ENCODE assay signal across 2 cellular contexts in the genomic region with DNA sequence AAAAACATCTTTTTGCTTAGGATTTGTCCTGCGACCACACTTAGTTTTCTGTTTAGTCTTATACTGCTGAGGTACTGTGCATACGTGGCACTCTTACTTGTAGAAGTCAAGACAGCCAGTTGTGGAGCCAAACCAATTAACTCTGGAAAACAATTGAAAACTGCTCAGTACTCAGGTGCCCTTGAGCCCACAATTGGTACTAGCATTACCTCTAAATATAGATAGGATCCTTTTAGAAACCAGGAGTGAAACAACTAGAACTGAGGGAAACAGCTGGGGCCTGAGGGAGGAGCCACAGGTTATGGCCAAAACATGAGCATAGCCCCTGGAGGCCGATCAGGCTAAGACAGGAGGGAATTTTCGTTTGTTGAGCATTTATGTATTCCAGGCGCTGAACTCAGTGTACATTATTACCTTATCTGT.
TF ChIP-seq lines count a peak whose summit lies in the region.

No MANE protein-coding gene starts in this region.

TF ChIP-seq in A549, 52 proteins besides CTCF, POLR2A, EP300 and RAD21:
- TF ChIP-seq CHD4 (IDR thresholded peaks at IDR 0.05; ENCODE audit: borderline replicate concordance) (no peak), ZC3H11A (IDR thresholded peaks at IDR 0.05) (no peak), ZSCAN20 (CRISPR knock-in tag; IDR thresholded peaks at IDR 0.05) (no peak), CBX8 (IDR thresholded peaks at IDR 0.05) (no peak), EHF (CRISPR knock-in tag; IDR thresholded peaks at IDR 0.05) (no peak), TFCP2L1 (CRISPR knock-in tag; IDR thresholded peaks at IDR 0.05) (no peak), SREBF2 (IDR thresholded peaks at IDR 0.05) (no peak), CBX2 (IDR thresholded peaks at IDR 0.05; ENCODE audit: borderline replicate concordance, low read depth) (no peak), RFX5 (IDR thresholded peaks at IDR 0.05) (no peak), HOXB5 (CRISPR knock-in tag; IDR thresholded peaks at IDR 0.05) (no peak), ZFP36 (IDR thresholded peaks at IDR 0.05; ENCODE audit: borderline replicate concordance, partially characterized antibody) (no peak), MAZ (IDR thresholded peaks at IDR 0.05; ENCODE audit: borderline replicate concordance, low read depth, low read length) (no peak), HDAC2 (IDR thresholded peaks at IDR 0.05) (no peak), POLR2AphosphoS2 (conservative IDR thresholded peaks at IDR 0.05; ENCODE audit: low read length) (no peak), JUN (IDR thresholded peaks at IDR 0.05) (no peak), BHLHE40 (IDR thresholded peaks at IDR 0.05; ENCODE audit: low read depth, low read length) (no peak)
- TF ChIP-seq, protein P1, sequence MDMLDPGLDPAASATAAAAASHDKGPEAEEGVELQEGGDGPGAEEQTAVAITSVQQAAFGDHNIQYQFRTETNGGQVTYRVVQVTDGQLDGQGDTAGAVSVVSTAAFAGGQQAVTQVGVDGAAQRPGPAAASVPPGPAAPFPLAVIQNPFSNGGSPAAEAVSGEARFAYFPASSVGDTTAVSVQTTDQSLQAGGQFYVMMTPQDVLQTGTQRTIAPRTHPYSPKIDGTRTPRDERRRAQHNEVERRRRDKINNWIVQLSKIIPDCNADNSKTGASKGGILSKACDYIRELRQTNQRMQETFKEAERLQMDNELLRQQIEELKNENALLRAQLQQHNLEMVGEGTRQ (IDR thresholded peaks at IDR 0.05), result no peak
- TF ChIP-seq, protein P2, sequence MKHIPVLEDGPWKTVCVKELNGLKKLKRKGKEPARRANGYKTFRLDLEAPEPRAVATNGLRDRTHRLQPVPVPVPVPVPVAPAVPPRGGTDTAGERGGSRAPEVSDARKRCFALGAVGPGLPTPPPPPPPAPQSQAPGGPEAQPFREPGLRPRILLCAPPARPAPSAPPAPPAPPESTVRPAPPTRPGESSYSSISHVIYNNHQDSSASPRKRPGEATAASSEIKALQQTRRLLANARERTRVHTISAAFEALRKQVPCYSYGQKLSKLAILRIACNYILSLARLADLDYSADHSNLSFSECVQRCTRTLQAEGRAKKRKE (CRISPR knock-in tag; IDR thresholded peaks at IDR 0.05; ENCODE audit: low read depth), result no peak
- TF ChIP-seq, protein P3, sequence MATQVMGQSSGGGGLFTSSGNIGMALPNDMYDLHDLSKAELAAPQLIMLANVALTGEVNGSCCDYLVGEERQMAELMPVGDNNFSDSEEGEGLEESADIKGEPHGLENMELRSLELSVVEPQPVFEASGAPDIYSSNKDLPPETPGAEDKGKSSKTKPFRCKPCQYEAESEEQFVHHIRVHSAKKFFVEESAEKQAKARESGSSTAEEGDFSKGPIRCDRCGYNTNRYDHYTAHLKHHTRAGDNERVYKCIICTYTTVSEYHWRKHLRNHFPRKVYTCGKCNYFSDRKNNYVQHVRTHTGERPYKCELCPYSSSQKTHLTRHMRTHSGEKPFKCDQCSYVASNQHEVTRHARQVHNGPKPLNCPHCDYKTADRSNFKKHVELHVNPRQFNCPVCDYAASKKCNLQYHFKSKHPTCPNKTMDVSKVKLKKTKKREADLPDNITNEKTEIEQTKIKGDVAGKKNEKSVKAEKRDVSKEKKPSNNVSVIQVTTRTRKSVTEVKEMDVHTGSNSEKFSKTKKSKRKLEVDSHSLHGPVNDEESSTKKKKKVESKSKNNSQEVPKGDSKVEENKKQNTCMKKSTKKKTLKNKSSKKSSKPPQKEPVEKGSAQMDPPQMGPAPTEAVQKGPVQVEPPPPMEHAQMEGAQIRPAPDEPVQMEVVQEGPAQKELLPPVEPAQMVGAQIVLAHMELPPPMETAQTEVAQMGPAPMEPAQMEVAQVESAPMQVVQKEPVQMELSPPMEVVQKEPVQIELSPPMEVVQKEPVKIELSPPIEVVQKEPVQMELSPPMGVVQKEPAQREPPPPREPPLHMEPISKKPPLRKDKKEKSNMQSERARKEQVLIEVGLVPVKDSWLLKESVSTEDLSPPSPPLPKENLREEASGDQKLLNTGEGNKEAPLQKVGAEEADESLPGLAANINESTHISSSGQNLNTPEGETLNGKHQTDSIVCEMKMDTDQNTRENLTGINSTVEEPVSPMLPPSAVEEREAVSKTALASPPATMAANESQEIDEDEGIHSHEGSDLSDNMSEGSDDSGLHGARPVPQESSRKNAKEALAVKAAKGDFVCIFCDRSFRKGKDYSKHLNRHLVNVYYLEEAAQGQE (IDR thresholded peaks at IDR 0.05), result no peak

TF ChIP-seq in HCT116, 20 proteins besides CTCF, POLR2A, EP300 and RAD21:
- TF ChIP-seq, protein P4, sequence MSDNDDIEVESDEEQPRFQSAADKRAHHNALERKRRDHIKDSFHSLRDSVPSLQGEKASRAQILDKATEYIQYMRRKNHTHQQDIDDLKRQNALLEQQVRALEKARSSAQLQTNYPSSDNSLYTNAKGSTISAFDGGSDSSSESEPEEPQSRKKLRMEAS (IDR thresholded peaks at IDR 0.05), result no peak
- TF ChIP-seq CEBPB (IDR thresholded peaks at IDR 0.05; ENCODE audit: low read depth) (no peak), ZNF274 (IDR thresholded peaks at IDR 0.05; ENCODE audit: low read depth, low read length) (no peak), POLR2AphosphoS5 (IDR thresholded peaks at IDR 0.05; ENCODE audit: low read depth, low read length) (no peak), SP1 (IDR thresholded peaks at IDR 0.05; ENCODE audit: low read depth) (no peak), EZH2phosphoT487 (IDR thresholded peaks at IDR 0.05; ENCODE audit: borderline replicate concordance) (no peak), YY1 (IDR thresholded peaks at IDR 0.05; ENCODE audit: extremely low read depth, insufficient replicate concordance, low read depth, low read length) (no peak), TCF7L2 (IDR thresholded peaks at IDR 0.05; ENCODE audit: borderline replicate concordance, extremely low read depth, insufficient read depth, insufficient read length) (no peak), EZH2 (IDR thresholded peaks at IDR 0.05) (no peak), CBX3 (IDR thresholded peaks at IDR 0.05; ENCODE audit: low read depth) (no peak), ZFX (IDR thresholded peaks at IDR 0.05) (no peak), EGR1 (IDR thresholded peaks at IDR 0.05; ENCODE audit: low read depth) (no peak), ZBTB33 (IDR thresholded peaks at IDR 0.05; ENCODE audit: extremely low read depth, insufficient replicate concordance, low read length) (no peak), SRF (IDR thresholded peaks at IDR 0.05; ENCODE audit: low read depth) (no peak), FOSL1 (IDR thresholded peaks at IDR 0.05; ENCODE audit: low read depth) (no peak), SIN3A (IDR thresholded peaks at IDR 0.05; ENCODE audit: low read depth) (no peak), ELF1 (IDR thresholded peaks at IDR 0.05; ENCODE audit: borderline replicate concordance, low read depth) (no peak), JUND (IDR thresholded peaks at IDR 0.05) (no peak)
- TF ChIP-seq, protein P3 (IDR thresholded peaks at IDR 0.05; ENCODE audit: low read depth), result no peak
- TF ChIP-seq, protein P5, sequence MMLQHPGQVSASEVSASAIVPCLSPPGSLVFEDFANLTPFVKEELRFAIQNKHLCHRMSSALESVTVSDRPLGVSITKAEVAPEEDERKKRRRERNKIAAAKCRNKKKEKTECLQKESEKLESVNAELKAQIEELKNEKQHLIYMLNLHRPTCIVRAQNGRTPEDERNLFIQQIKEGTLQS (IDR thresholded peaks at IDR 0.05), result no peak
